ENCODE assay signal across 24 cellular contexts in genomic region chr3:129365779-129366178, GRCh38.
"Had no signal": no experiment of that assay in that cellular context is flagged by ENCODE, and none has a peak within 500 bp of the region (broad histone marks: within the 10 kb centered on the region; RNA-seq: fewer than 3 reads in every experiment).

No MANE protein-coding gene starts in this region.

- DNase-seq: activated CD4-positive, alpha-beta T cell treated with anti-CD3 and anti-CD28 coated beads, Interleukin-2, amount 10 ng/mL, durations not matched to agents 7 days and 5 days; activated CD4-positive, CD25-positive, alpha-beta regulatory T cell treated with anti-CD3 and anti-CD28 coated beads, Interleukin-2, amount 50 U/mL, for 72 hours; activated CD8-positive, alpha-beta memory T cell treated with anti-CD3 and anti-CD28 coated beads, Interleukin-2, amount 10 ng/mL, durations not matched to agents 7 days and 5 days; activated CD8-positive, alpha-beta T cell treated with anti-CD3 and anti-CD28 coated beads for 36 hours; activated effector memory CD4-positive, alpha-beta T cell treated with anti-CD3 and anti-CD28 coated beads, Interleukin-2, amount 50 U/mL, for 16 hours; activated T-cell treated with anti-CD3 and anti-CD28 coated beads for 4 hours; cerebellar nuclear complex; cortex of kidney; endodermal cell; esophagus squamous epithelium; immature natural killer cell; kidney glomerular epithelial cell; sigmoid colon; stimulated activated CD4-positive, alpha-beta T cell treated with anti-CD3 and anti-CD28 coated beads, Interleukin-4, amount 100 ng/mL, for 24 hours; stimulated activated naive CD4-positive, alpha-beta T cell treated with Interleukin-2 at 50 U/mL for 16 hours; WERI-Rb-1 had no signal

- ATAC-seq: activated CD8-positive, alpha-beta memory T cell treated with anti-CD3 and anti-CD28 coated beads, Interleukin-2, amount 10 ng/mL, durations not matched to agents 7 days and 5 days; activated CD8-positive, alpha-beta T cell treated with anti-CD3 and anti-CD28 coated beads for 36 hours had no signal

- H3K36me3 Mint-ChIP-seq: activated CD8-positive, alpha-beta memory T cell treated with anti-CD3 and anti-CD28 coated beads, Interleukin-2, amount 10 ng/mL, durations not matched to agents 7 days and 5 days; immature natural killer cell; type B pancreatic cell had no signal

- H3K4me1 Mint-ChIP-seq: activated CD4-positive, alpha-beta T cell treated with anti-CD3 and anti-CD28 coated beads, Interleukin-2, amount 10 ng/mL, durations not matched to agents 7 days and 5 days; activated CD8-positive, alpha-beta memory T cell treated with anti-CD3 and anti-CD28 coated beads, Interleukin-2, amount 10 ng/mL, durations not matched to agents 7 days and 5 days; activated naive CD4-positive, alpha-beta T cell treated with anti-CD3 and anti-CD28 coated beads, Interleukin-2, amount 50 U/mL, for 24 hours; immature natural killer cell had no signal

- H3K9me3 Mint-ChIP-seq: activated CD4-positive, alpha-beta T cell treated with anti-CD3 and anti-CD28 coated beads, Interleukin-2, amount 10 ng/mL, durations not matched to agents 7 days and 5 days; activated CD8-positive, alpha-beta T cell treated with anti-CD3 and anti-CD28 coated beads for 36 hours; activated naive CD4-positive, alpha-beta T cell treated with anti-CD3 and anti-CD28 coated beads, Interleukin-2, amount 50 U/mL, for 24 hours; immature natural killer cell; type B pancreatic cell had no signal

- H3K27me3 Mint-ChIP-seq: activated CD8-positive, alpha-beta memory T cell treated with anti-CD3 and anti-CD28 coated beads, Interleukin-2, amount 10 ng/mL, durations not matched to agents 7 days and 5 days; activated CD8-positive, alpha-beta T cell treated with anti-CD3 and anti-CD28 coated beads for 36 hours; activated naive CD4-positive, alpha-beta T cell treated with anti-CD3 and anti-CD28 coated beads, Interleukin-2, amount 50 U/mL, for 24 hours had no signal

- H3K9me3 ChIP-seq: breast epithelium, esophagus squamous epithelium, sigmoid colon, thoracic aorta, vagina had no signal

- H3K27ac Mint-ChIP-seq: activated CD4-positive, alpha-beta T cell treated with anti-CD3 and anti-CD28 coated beads, Interleukin-2, amount 10 ng/mL, durations not matched to agents 7 days and 5 days; activated CD8-positive, alpha-beta memory T cell treated with anti-CD3 and anti-CD28 coated beads, Interleukin-2, amount 10 ng/mL, durations not matched to agents 7 days and 5 days; activated CD8-positive, alpha-beta T cell treated with anti-CD3 and anti-CD28 coated beads for 36 hours; activated naive CD4-positive, alpha-beta T cell treated with anti-CD3 and anti-CD28 coated beads, Interleukin-2, amount 50 U/mL, for 24 hours; endodermal cell; immature natural killer cell; nephron; type B pancreatic cell had no signal

- H3K36me3 ChIP-seq: breast epithelium, esophagus squamous epithelium, sigmoid colon, thoracic aorta, vagina, WERI-Rb-1 had no signal

- H3K4me3 ChIP-seq: breast epithelium, esophagus squamous epithelium, hepatocyte, sigmoid colon, thoracic aorta, vagina had no signal

- H3K27ac ChIP-seq: breast epithelium, esophagus squamous epithelium, hepatocyte, parathyroid adenoma, sigmoid colon, thoracic aorta, vagina, WERI-Rb-1 had no signal

- H3K27me3 ChIP-seq: breast epithelium, hepatocyte, vagina had no signal

- H3K4me3 Mint-ChIP-seq: activated CD4-positive, alpha-beta T cell treated with anti-CD3 and anti-CD28 coated beads, Interleukin-2, amount 10 ng/mL, durations not matched to agents 7 days and 5 days; activated CD8-positive, alpha-beta memory T cell treated with anti-CD3 and anti-CD28 coated beads, Interleukin-2, amount 10 ng/mL, durations not matched to agents 7 days and 5 days; activated CD8-positive, alpha-beta T cell treated with anti-CD3 and anti-CD28 coated beads for 36 hours; activated naive CD4-positive, alpha-beta T cell treated with anti-CD3 and anti-CD28 coated beads, Interleukin-2, amount 50 U/mL, for 24 hours; endodermal cell; immature natural killer cell; nephron; type B pancreatic cell had no signal

- H3K4me1 ChIP-seq: breast epithelium, esophagus squamous epithelium, sigmoid colon, vagina had no signal
